Comparison of ENCODE assay signal across 9 cellular contexts in the genomic region with DNA sequence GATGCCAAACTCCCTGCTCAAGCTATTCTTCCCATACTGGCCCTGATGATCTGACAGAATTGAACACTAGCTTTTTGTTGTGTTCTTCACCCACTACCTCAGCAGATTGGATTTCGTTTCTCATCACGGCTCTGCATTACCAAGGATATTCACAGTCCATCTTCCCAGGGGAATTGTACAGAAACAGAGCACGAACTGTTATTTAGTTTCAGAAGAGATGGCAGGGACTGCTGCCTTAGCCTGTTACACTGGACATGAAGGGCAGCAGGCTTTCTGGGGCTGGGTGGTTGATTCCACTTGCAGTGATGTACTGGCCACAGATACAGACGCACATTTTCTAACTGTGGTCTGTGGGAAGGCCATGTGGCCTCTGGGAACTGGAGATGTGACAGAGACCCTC.
DNase-seq lines count a peak whose midpoint lies in the region; ATAC-seq and TF ChIP-seq lines count a peak whose summit lies in the region.
"Had no signal": no experiment of that assay in that cellular context is flagged by ENCODE, and none has a peak within 500 bp of the region (broad histone marks: within the 10 kb centered on the region; RNA-seq: fewer than 3 reads in every experiment).

No MANE protein-coding gene starts in this region.

- H3K4me2 ChIP-seq in OCI-LY3 (ENCODE audit: low read length) (peak overlapping the region; percentile 61), trophoblast cell (ENCODE audit: low read length) (no peak overlapping the region)

- H3K4me3 Mint-ChIP-seq in endodermal cell, result no peak overlapping the region
- H3K4me3 Mint-ChIP-seq: H9 had no signal

- no peak overlapping the region for H2AFZ ChIP-seq in OCI-LY3 (ENCODE audit: low read depth, low read length)
- H2AFZ ChIP-seq in trophoblast cell (ENCODE audit: insufficient read depth, low read length, poor library complexity), result no peak overlapping the region

- H3K9me3 Mint-ChIP-seq in endodermal cell, result no peaks in the 10 kb centered on the region
- H3K9me3 Mint-ChIP-seq: H9 had no signal

- peak overlapping the region; percentile 12 for H2BK120ac ChIP-seq in trophoblast cell (ENCODE audit: insufficient read depth, low read length, poor library complexity)

- 89 to 100% methylated on average over 2 to 4 of the region's 4 CpGs for WGBS in endodermal cell (ENCODE audit: insufficient coverage in 1 of 2, insufficient read length in 1 of 2), 2 experiments
- WGBS in trophoblast cell (ENCODE audit: extremely low coverage, insufficient coverage, insufficient read length), result no CpG with 5 or more reads among the region's 4 CpGs

- no peak overlapping the region for H4K91ac ChIP-seq in trophoblast cell (ENCODE audit: low read depth, low read length)

- peaks cover 16% of the 10 kb centered on the region for H3K36me3 ChIP-seq in OCI-LY3 (replicated peaks; ENCODE audit: low read depth, low read length)
- H3K36me3 ChIP-seq in endodermal cell (ENCODE audit: control insufficient read depth, insufficient read depth, low read length), result peaks cover 49% of the 10 kb centered on the region
- H3K36me3 ChIP-seq in trophoblast cell (ENCODE audit: control insufficient read depth in 1 of 2, insufficient read depth in 2 of 2, low read length in 2 of 2), result peaks cover 12 to 28% of the 10 kb centered on the region in 2 experiments

- no peak overlapping the region for H3K14ac ChIP-seq in trophoblast cell (ENCODE audit: low read length)

- H3K4ac ChIP-seq in trophoblast cell (ENCODE audit: low read depth, low read length), result no peak overlapping the region

- H4K8ac ChIP-seq in trophoblast cell (ENCODE audit: low read depth, low read length), result no peak overlapping the region

- H4K20me1 ChIP-seq in OCI-LY3 (ENCODE audit: insufficient read depth, low read length), result no peaks in the 10 kb centered on the region

- H3K27ac ChIP-seq in OCI-LY3 (ENCODE audit: low read length), result peak overlapping the region; percentile 94
- H3K27ac ChIP-seq in endodermal cell (ENCODE audit: low read depth, low read length), result peak overlapping the region; percentile 66
- no peak overlapping the region for H3K27ac ChIP-seq in trophoblast cell (ENCODE audit: low read depth, low read length)

- H4K12ac ChIP-seq in trophoblast cell (ENCODE audit: low read depth, low read length), result no peak overlapping the region

- no peaks in the 10 kb centered on the region for H3K27me3 ChIP-seq in OCI-LY3 (ENCODE audit: low read depth, low read length)
- no peaks in the 10 kb centered on the region for H3K27me3 ChIP-seq in endodermal cell (ENCODE audit: control insufficient read depth, insufficient read depth, low read length, poor library complexity, severe bottlenecking)
- H3K27me3 ChIP-seq in trophoblast cell (ENCODE audit: insufficient read depth, low read length), result no peaks in the 10 kb centered on the region

- H3K79me2 ChIP-seq in OCI-LY3 (ENCODE audit: low read length), result peaks cover 21% of the 10 kb centered on the region
- H3K79me2 ChIP-seq in trophoblast cell (ENCODE audit: control insufficient read depth, insufficient read depth, low read length, poor library complexity), result peaks cover 5% of the 10 kb centered on the region

- peaks cover 25% of the 10 kb centered on the region for H3K36me3 Mint-ChIP-seq in endodermal cell (ENCODE audit: low read depth)

- H2BK5ac ChIP-seq in trophoblast cell (ENCODE audit: low read depth, low read length, poor library complexity), result no peak overlapping the region

- peaks cover 100% of the 10 kb centered on the region for H3K4me1 ChIP-seq in OCI-LY3 (ENCODE audit: low read length)
- H3K4me1 ChIP-seq in endodermal cell (ENCODE audit: control insufficient read depth, insufficient read depth, low read length), result peaks cover 15% of the 10 kb centered on the region
- peaks cover 25 to 31% of the 10 kb centered on the region in 2 experiments for H3K4me1 ChIP-seq in trophoblast cell (ENCODE audit: control insufficient read depth in 1 of 2, insufficient read depth in 2 of 2, low read length in 2 of 2)

- H2BK12ac ChIP-seq in trophoblast cell (ENCODE audit: low read length), result peak overlapping the region; percentile 32

- H3K4me3 ChIP-seq in GM12865 (ENCODE audit: low read depth, low read length), result peak overlapping the region; percentile 38
- no peak overlapping the region for H3K4me3 ChIP-seq in OCI-LY3 (ENCODE audit: low read length)
- no peak overlapping the region for H3K4me3 ChIP-seq in endodermal cell (ENCODE audit: low read length)
- no peak overlapping the region for H3K4me3 ChIP-seq in trophoblast cell (ENCODE audit: low read depth, low read length)

- H3K23ac ChIP-seq in trophoblast cell (ENCODE audit: low read length), result no peak overlapping the region

- H3K9me3 ChIP-seq in OCI-LY3 (ENCODE audit: insufficient read depth, low read length) (no peaks in the 10 kb centered on the region), endodermal cell (ENCODE audit: control insufficient read depth, low read length) (no peaks in the 10 kb centered on the region), trophoblast cell (ENCODE audit: insufficient read depth, low read depth, low read length) (no peaks in the 10 kb centered on the region)

- peak overlapping the region; percentile 83 for H3K9ac ChIP-seq in OCI-LY3 (ENCODE audit: low read length)
- no peak overlapping the region for H3K9ac ChIP-seq in endodermal cell (ENCODE audit: extremely low read depth, low read length, poor library complexity, severe bottlenecking)
- H3K9ac ChIP-seq in trophoblast cell (ENCODE audit: low read length), result no peak overlapping the region

- no peak for ATAC-seq in GM21529 (IDR thresholded peaks at IDR 0.05; ENCODE audit: unreplicated experiment)

- H3K4me1 Mint-ChIP-seq in endodermal cell, result peaks cover 25% of the 10 kb centered on the region

- no peak overlapping the region for H2AK5ac ChIP-seq in trophoblast cell (ENCODE audit: low read length)

- peak overlapping the region; percentile 22 for H3K18ac ChIP-seq in trophoblast cell (ENCODE audit: low read length)

- no peaks in the 10 kb centered on the region for H3K27me3 Mint-ChIP-seq in endodermal cell (ENCODE audit: insufficient read depth)

- no peak for TF ChIP-seq CTCF in GM12865 (IDR thresholded peaks at IDR 0.05; ENCODE audit: insufficient read depth, low read depth, low read length, missing control alignments)
- TF ChIP-seq CTCF in OCI-LY3 (IDR thresholded peaks at IDR 0.05; ENCODE audit: low read depth, low read length), result no peak
- no peak for TF ChIP-seq CTCF in endodermal cell (conservative IDR thresholded peaks at IDR 0.05)

- no peak overlapping the region for H3K27ac Mint-ChIP-seq in endodermal cell

- peaks cover 18% of the 10 kb centered on the region for H3K79me1 ChIP-seq in trophoblast cell (ENCODE audit: low read length)

- DNase-seq in GM12865 (ENCODE audit: low read depth) (peak; percentile 58), endodermal cell (no peak), trophoblast cell (no peak), D341Med (ENCODE audit: low spot score) (no peak), NCI-H1048 (lab: John Stamatoyannopoulos, UW) (no peak)
- DNase-seq in activated effector memory CD4-positive, alpha-beta T cell treated with Interleukin-2 at 50 U/mL for 16 hours, result no peak
- DNase-seq: H9 had no signal
